28 cellular contexts compared by ENCODE assay signal in the genomic region with DNA sequence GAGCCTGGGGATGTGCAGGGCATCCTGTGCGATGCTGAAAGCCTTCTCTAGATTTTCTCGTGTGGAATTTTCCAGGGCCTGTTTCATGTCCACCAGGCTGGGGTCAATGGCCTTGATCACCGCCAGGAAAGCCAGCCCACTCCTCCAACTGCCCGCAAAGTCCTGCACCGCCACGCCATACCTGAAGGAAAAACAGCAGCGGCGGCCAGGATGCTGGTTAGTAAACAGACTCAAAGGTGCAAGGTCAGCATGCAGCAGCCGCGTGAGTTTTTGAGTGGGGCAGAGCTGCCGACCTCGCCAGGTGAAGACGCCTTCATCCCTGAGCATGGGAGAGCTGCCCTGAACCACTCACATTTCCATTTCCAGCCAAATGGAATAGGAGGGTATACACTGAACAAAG.
"Had no signal": no experiment of that assay in that cellular context is flagged by ENCODE, and none has a peak within 500 bp of the region (broad histone marks: within the 10 kb centered on the region; RNA-seq: fewer than 3 reads in every experiment).

No MANE protein-coding gene starts in this region.

- H3K27me3 ChIP-seq: gastrocnemius medialis, neutrophil, pancreas, spleen, testis, tibial nerve, vagina had no signal

- H3K4me1 ChIP-seq: gastrocnemius medialis, left ventricle myocardium inferior, lower lobe of right lung, testis, vagina had no signal

- H3K4me1 Mint-ChIP-seq: central memory CD8-positive, alpha-beta T cell; naive B cell had no signal

- H3K9me3 Mint-ChIP-seq: central memory CD8-positive, alpha-beta T cell; endodermal cell; natural killer cell treated with Interleukin-12 subunit alpha and Interleukin-12 subunit beta and Interleukin-15 and Interleukin-18, amount 100 ng/mL, for 72 hours; neural crest cell had no signal

- H3K4me3 Mint-ChIP-seq: central memory CD8-positive, alpha-beta T cell; endodermal cell; naive B cell; natural killer cell treated with Interleukin-12 subunit alpha and Interleukin-12 subunit beta and Interleukin-15 and Interleukin-18, amount 100 ng/mL, for 72 hours; neural crest cell; stimulated activated memory B cell treated with anti-CD40 and anti-IgM and Interleukin-4, amounts not matched to agents 10 μg/mL and 1 μg/mL and 100 μg/mL, for 72 hours had no signal

- ATAC-seq: esophagus mucosa; gastrocnemius medialis; left cardiac atrium; lower lobe of right lung; mucosa of descending colon; natural killer cell treated with Interleukin-12 subunit alpha and Interleukin-12 subunit beta and Interleukin-15 and Interleukin-18, amount 100 ng/mL, for 72 hours; pancreas; stimulated activated memory B cell treated with anti-CD40 and anti-IgM and Interleukin-4, amounts not matched to agents 10 μg/mL and 1 μg/mL and 100 μg/mL, for 72 hours; stimulated activated naive CD8-positive, alpha-beta T cell treated with anti-CD3 and anti-CD28 coated beads, Interleukin-15, Interleukin-2, amounts not matched to agents 100 U/mL and 50 U/mL, for 24 hours had no signal

- H3K9me3 ChIP-seq: gastrocnemius medialis, lower lobe of right lung, mucosa of descending colon, neutrophil, pancreas, spleen, testis, tibial nerve, vagina had no signal

- H3K27ac Mint-ChIP-seq: endodermal cell; natural killer cell treated with Interleukin-12 subunit alpha and Interleukin-12 subunit beta and Interleukin-15 and Interleukin-18, amount 100 ng/mL, for 72 hours; progenitor cell of endocrine pancreas; stimulated activated memory B cell treated with anti-CD40 and anti-IgM and Interleukin-4, amounts not matched to agents 10 μg/mL and 1 μg/mL and 100 μg/mL, for 72 hours had no signal

- H3K27ac ChIP-seq: epithelial cell of prostate, gastrocnemius medialis, left ventricle myocardium inferior, lower lobe of right lung, neutrophil, skin epidermis, spleen, testis, tibial nerve, vagina had no signal

- H3K36me3 Mint-ChIP-seq: natural killer cell treated with Interleukin-12 subunit alpha and Interleukin-12 subunit beta and Interleukin-15 and Interleukin-18, amount 100 ng/mL, for 72 hours had no signal

- FAIRE-seq: pancreas had no signal

- H3K4me3 ChIP-seq: gastrocnemius medialis, left ventricle myocardium inferior, lower lobe of right lung, mucosa of descending colon, pancreas, skin epidermis, spleen, testis, tibial nerve, vagina had no signal

- H3K27me3 Mint-ChIP-seq: naive B cell; progenitor cell of endocrine pancreas; stimulated activated memory B cell treated with anti-CD40 and anti-IgM and Interleukin-4, amounts not matched to agents 10 μg/mL and 1 μg/mL and 100 μg/mL, for 72 hours had no signal

- H3K36me3 ChIP-seq: gastrocnemius medialis, neutrophil had no signal

- DNase-seq: cortex of kidney; effector CD8-positive, alpha-beta T cell; endodermal cell; foreskin fibroblast; gastrocnemius medialis; head of caudate nucleus; left cardiac atrium; left ventricle myocardium inferior; lower lobe of right lung; mucosa of descending colon; naive B cell; pancreas; spleen; stimulated activated CD4-positive, alpha-beta T cell treated with anti-CD3 and anti-CD28 coated beads, Interleukin-4, amount 100 ng/mL, for 4 hours; stimulated activated naive CD8-positive, alpha-beta T cell treated with anti-CD3 and anti-CD28 coated beads, Interleukin-15, Interleukin-2, amounts not matched to agents 100 U/mL and 50 U/mL, for 24 hours; substantia nigra; testis had no signal
